11 cellular contexts compared by ENCODE assay signal in the genomic region with DNA sequence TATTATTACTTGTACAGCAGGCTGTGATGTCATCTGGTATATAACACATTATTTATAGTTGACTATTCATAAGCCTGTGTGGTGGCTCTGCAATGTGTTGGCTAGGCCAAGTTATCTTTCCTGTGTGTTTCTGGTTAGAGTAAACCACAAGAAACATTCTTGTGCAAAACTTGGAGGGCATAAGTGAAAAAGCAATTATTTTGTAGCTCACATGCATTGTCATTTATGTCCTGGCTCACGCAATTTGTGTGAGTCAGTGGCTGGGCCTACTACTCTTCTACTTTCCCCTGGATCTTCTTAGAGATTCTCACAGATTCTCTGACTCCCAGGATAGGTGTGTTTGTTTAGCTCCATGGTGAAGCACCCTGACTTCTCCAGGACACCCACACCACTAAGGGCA. TPM values are rescaled to one million over a fixed set of nuclear protein-coding genes. Genes with fewer than 3 reads are reported as not detected.
A peak's percentile ranks its signal among the peaks of the same experiment; 100 is the strongest.
DNase-seq lines count a peak whose midpoint lies in the region; ATAC-seq and TF ChIP-seq lines count a peak whose summit lies in the region.
"Had no signal": no experiment of that assay in that cellular context is flagged by ENCODE, and none has a peak within 500 bp of the region (broad histone marks: within the 10 kb centered on the region; RNA-seq: fewer than 3 reads in every experiment).

No MANE protein-coding gene starts in this region.

- no peaks in the 10 kb centered on the region for H3K27me3 ChIP-seq in breast epithelium
- H3K27me3 ChIP-seq: right atrium auricular region had no signal

- H3K36me3 Mint-ChIP-seq in activated naive CD4-positive, alpha-beta T cell treated with anti-CD3 and anti-CD28 coated beads for 36 hours (ENCODE audit: low read depth), result no peaks in the 10 kb centered on the region

- no peaks in the 10 kb centered on the region for H3K9me3 ChIP-seq in breast epithelium
- H3K9me3 ChIP-seq: right atrium auricular region had no signal

- TF ChIP-seq POLR2A in NB4 (IDR thresholded peaks at IDR 0.05; ENCODE audit: extremely low read depth, insufficient read length) (no peak), breast epithelium (IDR thresholded peaks at IDR 0.05) (no peak)

- peak; percentile 88 for ATAC-seq in stimulated activated naive CD8-positive, alpha-beta T cell treated with anti-CD3 and anti-CD28 coated beads, Interleukin-15, amount 100 ng/mL, for 72 hours
- ATAC-seq in GM21447 (IDR thresholded peaks at IDR 0.05; ENCODE audit: unreplicated experiment), result no peak

- CTCF ChIA-PET in activated naive CD4-positive, alpha-beta T cell treated with anti-CD3 and anti-CD28 coated beads for 36 hours (lab: Charles Lee), result interaction anchor here (0.9 kb wide), 1 partner anchor 374 kb away, joined by 3 read pairs; no protein-coding TSS in a partner anchor

- peaks cover 6% of the 10 kb centered on the region for H3K27me3 Mint-ChIP-seq in activated naive CD4-positive, alpha-beta T cell treated with anti-CD3 and anti-CD28 coated beads for 36 hours (ENCODE audit: low read depth)
- H3K27me3 Mint-ChIP-seq in stimulated activated naive CD8-positive, alpha-beta T cell treated with anti-CD3 and anti-CD28 coated beads, Interleukin-15, amount 100 ng/mL, for 72 hours, result no peaks in the 10 kb centered on the region
- H3K27me3 Mint-ChIP-seq: CD4-positive, alpha-beta T cell had no signal

- H3K4me3 Mint-ChIP-seq in activated naive CD4-positive, alpha-beta T cell treated with anti-CD3 and anti-CD28 coated beads for 36 hours, result no peak overlapping the region
- H3K4me3 Mint-ChIP-seq in stimulated activated naive CD8-positive, alpha-beta T cell treated with anti-CD3 and anti-CD28 coated beads, Interleukin-15, amount 100 ng/mL, for 72 hours, result no peak overlapping the region
- H3K4me3 Mint-ChIP-seq: CD4-positive, alpha-beta T cell had no signal

- peak; percentile 32 for DNase-seq in activated naive CD4-positive, alpha-beta T cell treated with anti-CD3 and anti-CD28 coated beads for 36 hours
- no peak for DNase-seq in activated naive CD4-positive, alpha-beta T cell treated with anti-CD3 and anti-CD28 coated beads, Interleukin-2, amount 50 U/mL, for 16 hours
- DNase-seq in NB4 (ENCODE audit: low read depth) (peak; percentile 61), breast epithelium (ENCODE audit: low spot score in 2 of 2) (no peak), GM19240 (ENCODE audit: insufficient read length, low spot score) (no peak), NCI-H1092 treated with DMSO at 0.1 percent for 48 hours (lab: John Stamatoyannopoulos, UW) (no peak)
- peak; percentile 7 to 38 for DNase-seq in stimulated activated naive CD8-positive, alpha-beta T cell treated with anti-CD3 and anti-CD28 coated beads, Interleukin-15, amount 100 ng/mL, for 72 hours
- DNase-seq: activated effector memory CD4-positive, alpha-beta T cell treated with Interleukin-2 at 50 U/mL for 16 hours; CD4-positive, alpha-beta T cell had no signal

- H3K9me3 Mint-ChIP-seq in activated naive CD4-positive, alpha-beta T cell treated with anti-CD3 and anti-CD28 coated beads for 36 hours, result no peaks in the 10 kb centered on the region
- H3K9me3 Mint-ChIP-seq in stimulated activated naive CD8-positive, alpha-beta T cell treated with anti-CD3 and anti-CD28 coated beads, Interleukin-15, amount 100 ng/mL, for 72 hours, result no peaks in the 10 kb centered on the region
- H3K9me3 Mint-ChIP-seq: CD4-positive, alpha-beta T cell had no signal

- H3K4me3 ChIP-seq in NB4 (ENCODE audit: low read depth, low read length) (no peak overlapping the region), breast epithelium (no peak overlapping the region)
- H3K4me3 ChIP-seq: right atrium auricular region had no signal

- H3K27ac Mint-ChIP-seq in activated naive CD4-positive, alpha-beta T cell treated with anti-CD3 and anti-CD28 coated beads for 36 hours, result no peak overlapping the region
- H3K27ac Mint-ChIP-seq in stimulated activated naive CD8-positive, alpha-beta T cell treated with anti-CD3 and anti-CD28 coated beads, Interleukin-15, amount 100 ng/mL, for 72 hours, result no peak overlapping the region
- H3K27ac Mint-ChIP-seq: CD4-positive, alpha-beta T cell had no signal

- no peak for TF ChIP-seq CTCF in NB4 (IDR thresholded peaks at IDR 0.05; ENCODE audit: low read depth, low read length)
- TF ChIP-seq CTCF in breast epithelium (IDR thresholded peaks at IDR 0.05), result no peak

- H3K27ac ChIP-seq in breast epithelium, result peak overlapping the region; percentile 26 to 48
- H3K27ac ChIP-seq: right atrium auricular region had no signal

- no peaks in the 10 kb centered on the region for H3K4me1 ChIP-seq in breast epithelium

- intact Hi-C loops in activated naive CD4-positive, alpha-beta T cell treated with anti-CD3 and anti-CD28 coated beads for 36 hours (cut with micrococcal nuclease), result no loop called here
- intact Hi-C loops in breast epithelium (cut with DNase I; ENCODE audit: low total_unique reads), result no loop called here

- peaks cover 25% of the 10 kb centered on the region for H3K4me1 Mint-ChIP-seq in activated naive CD4-positive, alpha-beta T cell treated with anti-CD3 and anti-CD28 coated beads for 36 hours (ENCODE audit: low read depth)
- H3K4me1 Mint-ChIP-seq in stimulated activated naive CD8-positive, alpha-beta T cell treated with anti-CD3 and anti-CD28 coated beads, Interleukin-15, amount 100 ng/mL, for 72 hours, result peaks cover 29% of the 10 kb centered on the region

- no peaks in the 10 kb centered on the region for H3K36me3 ChIP-seq in breast epithelium
- H3K36me3 ChIP-seq: right atrium auricular region had no signal

RNA-seq across cellular contexts. Expression of a gene that starts 59.3 kb away (rescaled TPM):
- 1 to 10 TPM; 1.8 to 2.0 TPM for total RNA-seq in activated naive CD4-positive, alpha-beta T cell treated with anti-CD3 and anti-CD28 coated beads for 36 hours
- 1 to 10 TPM; 1.3 to 7.6 (median 1.6) TPM for total RNA-seq in breast epithelium

Comparison
In these comparisons a context has a peak if more than half of its experiments do, and no peak if none do; other contexts are left out.
1. DNase-seq: peak in activated naive CD4-positive, alpha-beta T cell treated with anti-CD3 and anti-CD28 coated beads for 36 hours (single experiment), NB4 (single experiment) and stimulated activated naive CD8-positive, alpha-beta T cell treated with anti-CD3 and anti-CD28 coated beads, Interleukin-15, amount 100 ng/mL, for 72 hours (2 of 2); none in activated naive CD4-positive, alpha-beta T cell treated with anti-CD3 and anti-CD28 coated beads, Interleukin-2, amount 50 U/mL, for 16 hours (single experiment), breast epithelium (0 of 2), GM19240 (single experiment) and NCI-H1092 treated with DMSO at 0.1 percent for 48 hours (single experiment).